In genomic region chr15:57306944-57307411, GRCh38 we compare ENCODE assay signal across 9 cellular contexts.
A peak's percentile ranks its signal among the peaks of the same experiment; 100 is the strongest.
DNase-seq lines count a peak whose midpoint lies in the region; ATAC-seq, FAIRE-seq and TF ChIP-seq lines count a peak whose summit lies in the region.
"Had no signal": no experiment of that assay in that cellular context is flagged by ENCODE, and none has a peak within 500 bp of the region (broad histone marks: within the 10 kb centered on the region; RNA-seq: fewer than 3 reads in every experiment).

No MANE protein-coding gene starts in this region.

- CTCF ChIA-PET in activated CD8-positive, alpha-beta memory T cell treated with anti-CD3 and anti-CD28 coated beads, Interleukin-2, amount 10 ng/mL, durations not matched to agents 7 days and 5 days (lab: Charles Lee) = interaction anchor here (0.8 to 3.3 kb wide), 27 partner anchors 10 to 839 kb away, joined by 3 to 47 read pairs (median 4); partner anchors contain the start of genes POLR2M and TCF12

- H3K9ac ChIP-seq in astrocyte (ENCODE audit: low read length) = peak overlapping the region; percentile 72

- intact Hi-C loops in tibial artery (cut with DNase I; ENCODE audit: low total_unique reads) = loop anchor here (5.0 kb wide), 3 partner anchors 160 to 810 kb away; no protein-coding TSS in a partner anchor

- H3K4me1 ChIP-seq in astrocyte (ENCODE audit: insufficient read depth, low read length) = no peaks in the 10 kb centered on the region
- H3K4me1 ChIP-seq in tibial artery = peaks cover 0 to 16% (median 12%) of the 10 kb centered on the region in 4 donors

- ATAC-seq in activated CD8-positive, alpha-beta memory T cell treated with anti-CD3 and anti-CD28 coated beads, Interleukin-2, amount 10 ng/mL, durations not matched to agents 7 days and 5 days = peak; percentile 16
- ATAC-seq in HG03159 (IDR thresholded peaks at IDR 0.05; ENCODE audit: unreplicated experiment) = no peak
- ATAC-seq in activated CD4-positive, CD25-positive, alpha-beta regulatory T cell treated with anti-CD3 and anti-CD28 coated beads, Interleukin-2, amount 50 U/mL, for 24 hours = no peak

- H3K79me2 ChIP-seq in astrocyte (ENCODE audit: insufficient read depth, low read length) = no peaks in the 10 kb centered on the region

- H3K4me3 Mint-ChIP-seq in activated CD8-positive, alpha-beta memory T cell treated with anti-CD3 and anti-CD28 coated beads, Interleukin-2, amount 10 ng/mL, durations not matched to agents 7 days and 5 days = no peak overlapping the region
- H3K4me3 Mint-ChIP-seq in astrocyte (ENCODE audit: unreplicated experiment) = no peak overlapping the region

- TF ChIP-seq CTCF in astrocyte (IDR thresholded peaks at IDR 0.05; ENCODE audit: insufficient read depth, low read depth, low read length) (no peak), kidney epithelial cell (IDR thresholded peaks at IDR 0.05; ENCODE audit: insufficient read depth, low read length, poor library complexity, severe bottlenecking) (no peak), tibial artery (IDR thresholded peaks at IDR 0.05) (no peak)

- H3K4me3 ChIP-seq in astrocyte (ENCODE audit: insufficient read depth, low read depth, low read length) (peak overlapping the region; percentile 57), kidney epithelial cell (ENCODE audit: low read depth, low read length) (peak overlapping the region; percentile 9), tibial artery (peak overlapping the region; percentile 42 to 53)

- H2AFZ ChIP-seq in astrocyte (ENCODE audit: low read depth, low read length) = peak overlapping the region; percentile 61

- no peaks in the 10 kb centered on the region for H3K27me3 ChIP-seq in astrocyte (ENCODE audit: insufficient read depth, low read length)
- no peaks in the 10 kb centered on the region for H3K27me3 ChIP-seq in kidney epithelial cell (ENCODE audit: control insufficient read depth, insufficient read depth, low read length)
- no peaks in the 10 kb centered on the region for H3K27me3 ChIP-seq in tibial artery

- no peak overlapping the region for H3K27ac Mint-ChIP-seq in activated CD8-positive, alpha-beta memory T cell treated with anti-CD3 and anti-CD28 coated beads, Interleukin-2, amount 10 ng/mL, durations not matched to agents 7 days and 5 days
- no peak overlapping the region for H3K27ac Mint-ChIP-seq in astrocyte (ENCODE audit: unreplicated experiment)
- H3K27ac Mint-ChIP-seq: T-helper 1 cell treated with Interleukin-12 subunit alpha and Interleukin-12 subunit beta and Interleukin-4 antibody, amounts not matched to agents 30 μg/mL and 1 μg/mL, for 36 hours had no signal

- H3K4me2 ChIP-seq in astrocyte (ENCODE audit: low read length) = peak overlapping the region; percentile 86

- H3K27ac ChIP-seq in astrocyte (ENCODE audit: low read depth, low read length) = no peak overlapping the region
- H3K27ac ChIP-seq in tibial artery = peak overlapping the region in 1 of 2 donors; percentile 1

- no peaks in the 10 kb centered on the region for H3K36me3 Mint-ChIP-seq in activated CD8-positive, alpha-beta memory T cell treated with anti-CD3 and anti-CD28 coated beads, Interleukin-2, amount 10 ng/mL, durations not matched to agents 7 days and 5 days
- peaks cover 1% of the 10 kb centered on the region for H3K36me3 Mint-ChIP-seq in astrocyte (ENCODE audit: low read depth, unreplicated experiment)

- no peak for FAIRE-seq in astrocyte (lab: Jason Lieb, UNC)

- H3K36me3 ChIP-seq in astrocyte (ENCODE audit: insufficient read depth, low read length) = no peaks in the 10 kb centered on the region
- H3K36me3 ChIP-seq in kidney epithelial cell (ENCODE audit: control insufficient read depth, insufficient read depth, low read length) = no peaks in the 10 kb centered on the region
- H3K36me3 ChIP-seq in tibial artery = no peaks in the 10 kb centered on the region

- DNase-seq in activated CD8-positive, alpha-beta memory T cell treated with anti-CD3 and anti-CD28 coated beads, Interleukin-2, amount 10 ng/mL, durations not matched to agents 7 days and 5 days = no peak
- DNase-seq in activated CD8-positive, alpha-beta memory T cell treated with anti-CD3 and anti-CD28 coated beads for 24 hours = no peak
- no peak for DNase-seq in astrocyte (ENCODE audit: low read depth)
- DNase-seq in kidney epithelial cell (ENCODE audit: low read depth) = no peak
- no peak for DNase-seq in tibial artery
- DNase-seq in COLO668 (lab: John Stamatoyannopoulos, UW; ENCODE audit: unreplicated experiment) = no peak

- H3K9me3 ChIP-seq in astrocyte (ENCODE audit: insufficient read depth, low read depth, low read length) (no peaks in the 10 kb centered on the region), tibial artery (no peaks in the 10 kb centered on the region)

- H4K20me1 ChIP-seq in astrocyte (ENCODE audit: insufficient read depth, low read length) = no peaks in the 10 kb centered on the region

- peaks cover 3% of the 10 kb centered on the region for H3K4me1 Mint-ChIP-seq in activated CD8-positive, alpha-beta memory T cell treated with anti-CD3 and anti-CD28 coated beads, Interleukin-2, amount 10 ng/mL, durations not matched to agents 7 days and 5 days
- H3K4me1 Mint-ChIP-seq in astrocyte (ENCODE audit: low read depth, unreplicated experiment) = no peaks in the 10 kb centered on the region

- H3K27me3 Mint-ChIP-seq in activated CD8-positive, alpha-beta memory T cell treated with anti-CD3 and anti-CD28 coated beads, Interleukin-2, amount 10 ng/mL, durations not matched to agents 7 days and 5 days = peaks cover 8% of the 10 kb centered on the region
- H3K27me3 Mint-ChIP-seq in astrocyte (ENCODE audit: low read depth, unreplicated experiment) = peaks cover 2% of the 10 kb centered on the region

- no peaks in the 10 kb centered on the region for H3K9me3 Mint-ChIP-seq in activated CD8-positive, alpha-beta memory T cell treated with anti-CD3 and anti-CD28 coated beads, Interleukin-2, amount 10 ng/mL, durations not matched to agents 7 days and 5 days (ENCODE audit: low read depth)
- no peaks in the 10 kb centered on the region for H3K9me3 Mint-ChIP-seq in astrocyte (ENCODE audit: unreplicated experiment)
- H3K9me3 Mint-ChIP-seq: T-helper 1 cell treated with Interleukin-12 subunit alpha and Interleukin-12 subunit beta and Interleukin-4 antibody, amounts not matched to agents 30 μg/mL and 1 μg/mL, for 36 hours had no signal
